ENCODE assay signal across 23 cellular contexts in the genomic region with DNA sequence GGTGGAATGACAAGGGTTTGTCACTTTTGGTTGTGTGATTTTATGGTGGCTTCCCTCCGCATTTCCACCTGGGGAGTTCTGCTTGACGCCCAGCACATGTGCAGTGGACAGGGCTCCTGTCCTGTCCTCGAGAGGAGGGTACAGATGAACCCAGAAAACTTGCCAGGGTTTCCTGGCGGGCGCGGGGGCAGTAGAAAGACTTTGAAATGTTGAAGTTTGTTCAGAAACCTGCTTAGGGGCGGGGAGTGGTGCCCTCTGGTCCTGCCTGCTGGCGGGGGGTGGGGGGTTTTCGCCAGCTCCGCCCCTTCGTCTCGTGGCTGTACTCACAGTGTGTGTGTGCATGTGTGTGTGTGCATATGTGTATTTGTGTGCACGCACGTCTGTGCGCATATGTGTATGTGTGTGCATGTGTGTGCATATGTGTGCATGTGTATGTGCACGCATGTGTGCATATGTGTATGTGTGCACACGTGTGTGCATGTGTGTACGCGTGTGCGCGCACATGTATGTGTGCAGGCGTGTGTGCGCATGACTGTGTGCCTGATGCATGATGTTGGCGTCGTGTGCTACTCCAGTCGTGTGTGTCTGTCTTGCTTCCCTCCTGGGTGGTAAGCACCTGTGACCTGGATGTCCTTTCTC. TPM values are rescaled to one million over a fixed set of nuclear protein-coding genes. Genes with fewer than 3 reads are reported as not detected.
DNase-seq lines count a peak whose midpoint lies in the region; ATAC-seq, FAIRE-seq and TF ChIP-seq lines count a peak whose summit lies in the region.
"Had no signal": no experiment of that assay in that cellular context is flagged by ENCODE, and none has a peak within 500 bp of the region (broad histone marks: within the 10 kb centered on the region; RNA-seq: fewer than 3 reads in every experiment).

No MANE protein-coding gene starts in this region.

- no peak overlapping the region for H3K14ac ChIP-seq in trophoblast cell (ENCODE audit: low read length)

- WGBS in trophoblast cell (ENCODE audit: extremely low coverage, insufficient coverage, insufficient read length): no CpG with 5 or more reads among the region's 26 CpGs

- H4K91ac ChIP-seq in trophoblast cell (ENCODE audit: low read depth, low read length): no peak overlapping the region

- no peak overlapping the region for H4K12ac ChIP-seq in trophoblast cell (ENCODE audit: low read depth, low read length)

- no peaks in the 10 kb centered on the region for H3K79me2 ChIP-seq in trophoblast cell (ENCODE audit: control insufficient read depth, insufficient read depth, low read length, poor library complexity)

- peak; percentile 90 for FAIRE-seq in GM12891 (lab: Jason Lieb, UNC)
- FAIRE-seq: A204.1, D721Med, H54, RCC 7860 had no signal

- CTCF ChIA-PET in RWPE1 (lab: Yijun Ruan, JAX): interaction anchor here (0.6 kb wide), 1 partner anchor 20 kb away, joined by 3 read pairs; no protein-coding TSS in a partner anchor

- no peak overlapping the region for H3K4ac ChIP-seq in trophoblast cell (ENCODE audit: low read depth, low read length)

- H2AK5ac ChIP-seq in trophoblast cell (ENCODE audit: low read length): no peak overlapping the region

- H3K9ac ChIP-seq in trophoblast cell (ENCODE audit: low read length): no peak overlapping the region

- H3K27me3 ChIP-seq in trophoblast cell (ENCODE audit: insufficient read depth, low read length): no peaks in the 10 kb centered on the region

- no peak overlapping the region for H2BK12ac ChIP-seq in trophoblast cell (ENCODE audit: low read length)

- H2BK120ac ChIP-seq in trophoblast cell (ENCODE audit: insufficient read depth, low read length, poor library complexity): no peak overlapping the region

- no peak for TF ChIP-seq CTCF in RWPE1 (conservative IDR thresholded peaks at IDR 0.05; ENCODE audit: low read depth)

- H3K23ac ChIP-seq in trophoblast cell (ENCODE audit: low read length): peak overlapping the region; percentile 0

- H3K79me1 ChIP-seq in trophoblast cell (ENCODE audit: low read length): no peaks in the 10 kb centered on the region

- ATAC-seq in left lobe of liver (peak; percentile 56), HG03521 (IDR thresholded peaks at IDR 0.05; ENCODE audit: unreplicated experiment) (no peak), HG02885 (IDR thresholded peaks at IDR 0.05; ENCODE audit: poor library complexity, unreplicated experiment) (no peak), GM19035 (IDR thresholded peaks at IDR 0.05; ENCODE audit: unreplicated experiment) (no peak)

- H3K4me3 ChIP-seq in trophoblast cell (ENCODE audit: low read depth, low read length): peak overlapping the region; percentile 55

- no peak overlapping the region for H2AFZ ChIP-seq in trophoblast cell (ENCODE audit: insufficient read depth, low read length, poor library complexity)

- no peak overlapping the region for H4K8ac ChIP-seq in trophoblast cell (ENCODE audit: low read depth, low read length)

- H2BK5ac ChIP-seq in trophoblast cell (ENCODE audit: low read depth, low read length, poor library complexity): no peak overlapping the region

- no peak for DNase-seq in GM12891 (ENCODE audit: insufficient read length, low spot score)
- no peak for DNase-seq in RWPE1 (ENCODE audit: low spot score)
- no peak for DNase-seq in left lobe of liver (ENCODE audit: low spot score)
- DNase-seq in trophoblast cell: no peak
- no peak for DNase-seq in cortex of kidney (lab: John Stamatoyannopoulos, UW)
- DNase-seq: DMS53, GDM1, HFFc6, Kasumi-1, NCI-H1694, NCI-H2081 treated with DMSO at 0.1 percent for 48 hours, NCI-H2171 treated with DMSO at 0.1 percent for 48 hours, NCI-H446, NCI-H526, OCI-M1 had no signal

- POLR2A ChIA-PET in RWPE1 (lab: Yijun Ruan, JAX; ENCODE audit: low non-redundant PET): interaction anchor here (0.6 kb wide), 1 partner anchor 25 kb away, joined by 3 read pairs; a partner anchor contains a TSS

- H3K27ac ChIP-seq in RWPE1 (peak overlapping the region; percentile 8), trophoblast cell (ENCODE audit: low read depth, low read length) (no peak overlapping the region)

- peaks cover 37 to 43% of the 10 kb centered on the region in 2 experiments for H3K36me3 ChIP-seq in trophoblast cell (ENCODE audit: control insufficient read depth in 1 of 2, insufficient read depth in 2 of 2, low read length in 2 of 2)

- TF ChIP-seq POLR2A in GM12891 (IDR thresholded peaks at IDR 0.05; ENCODE audit: low read depth, low read length): no peak

- H3K18ac ChIP-seq in trophoblast cell (ENCODE audit: low read length): no peak overlapping the region

- no peak overlapping the region for H3K4me2 ChIP-seq in trophoblast cell (ENCODE audit: low read length)

- H3K4me1 ChIP-seq in trophoblast cell (ENCODE audit: control insufficient read depth in 1 of 2, insufficient read depth in 2 of 2, low read length in 2 of 2): no peaks in the 10 kb centered on the region

- H3K9me3 ChIP-seq in trophoblast cell (ENCODE audit: insufficient read depth, low read depth, low read length): peaks cover 4% of the 10 kb centered on the region

TF ChIP-seq in GM12891, 5 proteins besides CTCF, POLR2A, EP300 and RAD21:
- TF ChIP-seq SPI1 (IDR thresholded peaks at IDR 0.05; ENCODE audit: low read depth, low read length) (no peak), PAX5 (IDR thresholded peaks at IDR 0.05; ENCODE audit: insufficient read depth, low read length, severe bottlenecking) (no peak), TAF1 (IDR thresholded peaks at IDR 0.05; ENCODE audit: low read depth, low read length) (no peak), POU2F2 (IDR thresholded peaks at IDR 0.05; ENCODE audit: low read depth, low read length) (no peak), POLR2AphosphoS5 (IDR thresholded peaks at IDR 0.05; ENCODE audit: low read depth, low read length) (no peak)
TF ChIP-seq in GM12891: peak in this region for 0.

RNA-seq across cellular contexts. Expression of a gene that starts 6.8 kb away (rescaled TPM):
- polyA plus RNA-seq in GM12891 (2012; ENCODE audit: low read depth, missing spikeins): 26.8 TPM
- total RNA-seq in left lobe of liver: 14.0 TPM
- 19.3 and 19.5 TPM in 2 replicates for polyA plus RNA-seq in trophoblast cell (2013)

RNA-seq across cellular contexts. Expression of a gene that starts 12.1 kb away (rescaled TPM):
- polyA plus RNA-seq in GM12891 (2012; ENCODE audit: low read depth, missing spikeins): 0.26 TPM
- 64.1 TPM for total RNA-seq in left lobe of liver
- polyA plus RNA-seq in trophoblast cell (2013): 7.2 and 7.5 TPM in 2 replicates
- polyA plus RNA-seq: CD14-positive monocyte had no signal

RNA-seq across cellular contexts. Expression of a gene that starts 24.8 kb away (rescaled TPM):
- polyA plus RNA-seq in GM12891 (2012; ENCODE audit: low read depth, missing spikeins): 2.6 TPM
- 12.9 TPM for total RNA-seq in left lobe of liver
- polyA plus RNA-seq in trophoblast cell (2013): 3.4 and 3.7 TPM in 2 replicates

RNA-seq across cellular contexts. Expression of a gene that starts 28.6 kb away (rescaled TPM):
- polyA plus RNA-seq in GM12891 (2012; ENCODE audit: low read depth, missing spikeins): 78.5 TPM
- 46.2 TPM for total RNA-seq in left lobe of liver
- 29.8 and 31.3 TPM in 2 replicates for polyA plus RNA-seq in trophoblast cell (2013)
